ENCODE assay signal across 30 cellular contexts in the genomic region with DNA sequence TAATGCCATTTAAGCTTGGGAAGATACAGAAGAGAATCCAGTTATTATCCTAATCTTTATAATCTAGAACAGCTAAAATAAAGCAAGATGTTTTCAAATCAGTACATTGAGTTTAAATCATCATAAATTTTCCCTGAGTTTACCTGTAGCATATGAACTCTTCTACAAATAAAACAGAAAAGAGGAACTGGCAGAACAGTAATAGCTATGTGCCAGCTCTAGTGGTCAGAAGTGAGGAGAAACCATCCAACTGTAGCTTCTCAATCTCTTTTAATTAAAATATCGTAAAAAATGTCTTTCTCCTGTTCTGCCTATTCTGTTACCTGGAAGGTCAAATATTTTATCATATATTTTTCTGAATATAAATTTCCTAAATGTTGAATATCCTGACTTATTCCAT.
"Had no signal": no experiment of that assay in that cellular context is flagged by ENCODE, and none has a peak within 500 bp of the region (broad histone marks: within the 10 kb centered on the region; RNA-seq: fewer than 3 reads in every experiment).

No MANE protein-coding gene starts in this region.

- H3K27ac ChIP-seq: PC-9, RWPE1, SJCRH30, SK-N-MC had no signal

- H3K36me3 ChIP-seq: MG63, SJCRH30 had no signal

- DNase-seq: Kasumi-1, MG63, NCI-H1048, NCI-H1092 treated with DMSO at 0.1 percent for 48 hours, NCI-H1105 treated with DMSO at 0.1 percent for 48 hours, NCI-H1436, NCI-H146, NCI-H1694, NCI-H187, NCI-H2029, NCI-H2081, NCI-H2171 treated with DMSO at 0.1 percent for 48 hours, NCI-H2227 treated with DMSO at 0.1 percent for 48 hours, NCI-H345, NCI-H446, NCI-H510A treated with DMSO at 0.1 percent for 48 hours, NCI-H524 treated with DMSO at 0.1 percent for 48 hours, NCI-H526 treated with DMSO at 0.1 percent for 48 hours, NCI-H774, PC-9, SHP77, SIG-M5, SJCRH30, T-cell had no signal

- H3K4me1 ChIP-seq: SJCRH30 had no signal

- H3K4me3 ChIP-seq: MG63, PC-9, SJCRH30, SK-N-MC had no signal

- H2AFZ ChIP-seq: PC-9 had no signal

- FAIRE-seq: RCC 7860 had no signal

- H3K4me2 ChIP-seq: PC-9 had no signal

- H3K27me3 ChIP-seq: MG63, SJCRH30 had no signal

- ATAC-seq: Panc1, Right ventricle myocardium inferior, SK-N-SH treated with all-trans-retinoic acid at 6 μM for 48 hours, T-cell had no signal

- H3K9me3 ChIP-seq: MG63, SJCRH30 had no signal
